14 cellular contexts compared by ENCODE assay signal in the genomic region with DNA sequence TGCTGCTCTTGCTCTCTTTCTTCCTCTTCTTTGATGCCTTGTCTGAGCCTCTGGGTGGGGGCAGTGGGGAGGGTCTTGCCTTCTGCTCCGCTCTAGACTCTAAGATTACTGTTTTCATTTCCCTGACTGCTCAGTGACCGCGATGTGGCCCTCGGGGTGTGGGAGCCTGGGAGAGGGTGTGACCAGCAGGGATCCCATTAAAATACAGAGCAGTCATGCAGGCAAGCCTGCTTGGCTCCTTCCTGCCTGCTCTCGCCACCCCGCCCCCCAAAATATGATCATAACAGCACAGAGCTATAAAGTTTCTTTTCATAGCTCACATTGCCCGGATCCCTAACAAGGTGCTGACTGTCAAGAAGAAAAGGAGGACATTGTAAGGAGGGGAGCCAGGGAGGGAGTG.
DNase-seq lines count a peak whose midpoint lies in the region; ATAC-seq and TF ChIP-seq lines count a peak whose summit lies in the region.
"Had no signal": no experiment of that assay in that cellular context is flagged by ENCODE, and none has a peak within 500 bp of the region (broad histone marks: within the 10 kb centered on the region; RNA-seq: fewer than 3 reads in every experiment).

No MANE protein-coding gene starts in this region.

- intact Hi-C loops in PC-9 (cut with micrococcal nuclease; ENCODE audit: unreplicated experiment) (no loop called here), left colon (cut with DNase I, micrococcal nuclease) (no loop called here), sigmoid colon (cut with DNase I) (no loop called here)
- intact Hi-C loops in activated T-helper 2 cell treated with anti-CD3 and anti-CD28 coated beads, Interferon-gamma antibody, Interleukin-2, Interleukin-4, amounts not matched to agents 10 μg/mL and 5 μg/mL and 100 μg/mL, durations not matched to agents 14 hours and 24 hours and 36 hours (cut with micrococcal nuclease): no loop called here

- no peak overlapping the region for H3K27ac Mint-ChIP-seq in activated T-helper 2 cell treated with anti-CD3 and anti-CD28 coated beads, Interferon-gamma antibody, Interleukin-2, Interleukin-4, amounts not matched to agents 10 μg/mL and 5 μg/mL and 100 μg/mL, durations not matched to agents 14 hours and 24 hours and 36 hours
- H3K27ac Mint-ChIP-seq: CD4-positive, CD25-positive, alpha-beta regulatory T cell had no signal

- H3K27ac ChIP-seq in PC-9 (no peak overlapping the region), sigmoid colon (peak overlapping the region in 3 of 4 donors; percentile 9 to 56 (median 42))
- H3K27ac ChIP-seq: BLaER1 treated with 17β-estradiol and CSF1 and Interleukin-3, amounts not matched to agents 10 nM and 100 nM had no signal

- no peaks in the 10 kb centered on the region for H4K20me1 ChIP-seq in PC-9 (ENCODE audit: insufficient read depth)
- H4K20me1 ChIP-seq: BLaER1 treated with 17β-estradiol and CSF1 and Interleukin-3, amounts not matched to agents 10 nM and 100 nM had no signal

- H3F3A ChIP-seq in PC-9 (ENCODE audit: insufficient read depth, low read depth): no peaks in the 10 kb centered on the region

- no peak for TF ChIP-seq POLR2A in sigmoid colon (IDR thresholded peaks at IDR 0.05)

- H3K4me2 ChIP-seq in PC-9: peak overlapping the region; percentile 23; the same call in 1 of the 2 replicates
- H3K4me2 ChIP-seq: BLaER1 treated with 17β-estradiol and CSF1 and Interleukin-3, amounts not matched to agents 10 nM and 100 nM had no signal

- no peaks in the 10 kb centered on the region for H3K4me1 Mint-ChIP-seq in activated T-helper 2 cell treated with anti-CD3 and anti-CD28 coated beads, Interferon-gamma antibody, Interleukin-2, Interleukin-4, amounts not matched to agents 10 μg/mL and 5 μg/mL and 100 μg/mL, durations not matched to agents 14 hours and 24 hours and 36 hours (ENCODE audit: low read depth)
- H3K4me1 Mint-ChIP-seq: CD4-positive, CD25-positive, alpha-beta regulatory T cell had no signal

- H3K9me2 ChIP-seq in PC-9 (ENCODE audit: insufficient read depth): no peaks in the 10 kb centered on the region

- TF ChIP-seq CTCF in PC-9 (conservative IDR thresholded peaks at IDR 0.05) (no peak), sigmoid colon (IDR thresholded peaks at IDR 0.05) (no peak)

- H3K4me3 ChIP-seq in PC-9 (no peak overlapping the region), sigmoid colon (no peak overlapping the region)
- H3K4me3 ChIP-seq: BLaER1 treated with 17β-estradiol and CSF1 and Interleukin-3, amounts not matched to agents 10 nM and 100 nM had no signal

- H3K4me1 ChIP-seq in PC-9 (replicated peaks; ENCODE audit: insufficient read depth): no peaks in the 10 kb centered on the region
- H3K4me1 ChIP-seq in sigmoid colon: peaks cover 0 to 19% (median 12%) of the 10 kb centered on the region in 4 donors
- H3K4me1 ChIP-seq: BLaER1 treated with 17β-estradiol and CSF1 and Interleukin-3, amounts not matched to agents 10 nM and 100 nM had no signal

- H3K9me3 Mint-ChIP-seq in activated T-helper 2 cell treated with anti-CD3 and anti-CD28 coated beads, Interferon-gamma antibody, Interleukin-2, Interleukin-4, amounts not matched to agents 10 μg/mL and 5 μg/mL and 100 μg/mL, durations not matched to agents 14 hours and 24 hours and 36 hours: no peaks in the 10 kb centered on the region

- POLR2A ChIA-PET in PC-9 (lab: Charles Lee; ENCODE audit: unreplicated experiment): no interaction called here

- no TSS peak for BruUV-seq in PC-9 (replicated peaks; lab: Mats Ljungman, UMichigan)

- H3K27me3 ChIP-seq in PC-9 (ENCODE audit: insufficient read depth, low read depth): no peaks in the 10 kb centered on the region
- H3K27me3 ChIP-seq in sigmoid colon: no peaks in the 10 kb centered on the region
- H3K27me3 ChIP-seq: BLaER1 treated with 17β-estradiol and CSF1 and Interleukin-3, amounts not matched to agents 10 nM and 100 nM had no signal

- WGBS in sigmoid colon, 2 donors: 19 to 61% methylated on average over 7 of the region's 7 CpGs

- H3K36me3 Mint-ChIP-seq in activated T-helper 2 cell treated with anti-CD3 and anti-CD28 coated beads, Interferon-gamma antibody, Interleukin-2, Interleukin-4, amounts not matched to agents 10 μg/mL and 5 μg/mL and 100 μg/mL, durations not matched to agents 14 hours and 24 hours and 36 hours (ENCODE audit: low read depth): no peaks in the 10 kb centered on the region
- H3K36me3 Mint-ChIP-seq: CD4-positive, CD25-positive, alpha-beta regulatory T cell had no signal

- DNase-seq in ELF-1 (ENCODE audit: low read depth, low spot score) (peak; percentile 13), PC-9 (peak in 1 of 2 experiments; percentile 17), left colon (peak; percentile 8 to 30), sigmoid colon (peak; percentile 73), NCI-H1417 (lab: John Stamatoyannopoulos, UW) (no peak), NCI-H1694 treated with DMSO at 0.1 percent for 48 hours (lab: John Stamatoyannopoulos, UW) (no peak), DMS 273 treated with DMSO at 0.1 percent for 48 hours (lab: John Stamatoyannopoulos, UW) (no peak)
- no peak for DNase-seq in activated T-helper 2 cell treated with anti-CD3 and anti-CD28 coated beads, Interferon-gamma antibody, Interleukin-2, Interleukin-4, amounts not matched to agents 10 μg/mL and 5 μg/mL and 100 μg/mL, durations not matched to agents 14 hours and 24 hours and 36 hours (ENCODE audit: low spot score)
- DNase-seq: 8988T; ACHN; CD4-positive, CD25-positive, alpha-beta regulatory T cell; DMS79; HCEC 1CT had no signal

- H3K27me3 Mint-ChIP-seq in activated T-helper 2 cell treated with anti-CD3 and anti-CD28 coated beads, Interferon-gamma antibody, Interleukin-2, Interleukin-4, amounts not matched to agents 10 μg/mL and 5 μg/mL and 100 μg/mL, durations not matched to agents 14 hours and 24 hours and 36 hours (ENCODE audit: low read depth): no peaks in the 10 kb centered on the region
- H3K27me3 Mint-ChIP-seq: CD4-positive, CD25-positive, alpha-beta regulatory T cell had no signal

- CTCF ChIA-PET in PC-9 (lab: Charles Lee): no interaction called here

- no peaks in the 10 kb centered on the region for H3K9me3 ChIP-seq in PC-9 (ENCODE audit: insufficient read depth, low read depth)
- H3K9me3 ChIP-seq in sigmoid colon: no peaks in the 10 kb centered on the region

- no peaks in the 10 kb centered on the region for H3K36me3 ChIP-seq in PC-9 (ENCODE audit: low read depth)
- no peaks in the 10 kb centered on the region for H3K36me3 ChIP-seq in sigmoid colon
- H3K36me3 ChIP-seq: BLaER1 treated with 17β-estradiol and CSF1 and Interleukin-3, amounts not matched to agents 10 nM and 100 nM had no signal

- H2AFZ ChIP-seq in PC-9: no peak overlapping the region

- H3K79me2 ChIP-seq in PC-9 (ENCODE audit: low read depth): no peaks in the 10 kb centered on the region

- TF ChIP-seq EP300 in sigmoid colon (IDR thresholded peaks at IDR 0.05): no peak

- H3K4me3 Mint-ChIP-seq in activated T-helper 2 cell treated with anti-CD3 and anti-CD28 coated beads, Interferon-gamma antibody, Interleukin-2, Interleukin-4, amounts not matched to agents 10 μg/mL and 5 μg/mL and 100 μg/mL, durations not matched to agents 14 hours and 24 hours and 36 hours (ENCODE audit: low read depth): no peak overlapping the region
- H3K4me3 Mint-ChIP-seq: CD4-positive, CD25-positive, alpha-beta regulatory T cell had no signal

- ATAC-seq in left colon: peak; percentile 16

Comparison
In these comparisons a context has a peak if more than half of its experiments do, and no peak if none do; other contexts are left out.
1. DNase-seq: peak in ELF-1 (single experiment), left colon (2 of 2) and sigmoid colon (single experiment); none in NCI-H1417 (0 of 3), NCI-H1694 treated with DMSO at 0.1 percent for 48 hours (single experiment), activated T-helper 2 cell treated with anti-CD3 and anti-CD28 coated beads, Interferon-gamma antibody, Interleukin-2, Interleukin-4, amounts not matched to agents 10 μg/mL and 5 μg/mL and 100 μg/mL, durations not matched to agents 14 hours and 24 hours and 36 hours (single experiment) and DMS 273 treated with DMSO at 0.1 percent for 48 hours (single experiment).